ENCODE assay signal across 9 cellular contexts in genomic region chr3:26639339-26639738, GRCh38. TPM values are rescaled to one million over a fixed set of nuclear protein-coding genes. Genes with fewer than 3 reads are reported as not detected.
"Had no signal": no experiment of that assay in that cellular context is flagged by ENCODE, and none has a peak within 500 bp of the region (broad histone marks: within the 10 kb centered on the region; RNA-seq: fewer than 3 reads in every experiment).

No MANE protein-coding gene starts in this region.

- H3K4me1 Mint-ChIP-seq: GM23338 had no signal

- H3K9me3 ChIP-seq: HAP-1 had no signal

- H3K4me3 ChIP-seq: GM23338, HAP-1, K562 had no signal

- H3K9me3 Mint-ChIP-seq: GM23338 had no signal

- DNase-seq: HFFc6, IMR-90 had no signal

- H3K27ac Mint-ChIP-seq: GM23338, HFFc6 had no signal

- H3K36me3 ChIP-seq: HAP-1 had no signal

- FAIRE-seq: H1, H54, HTR-8/SVneo, K562 had no signal

- H3K4me3 Mint-ChIP-seq: GM23338, HFFc6 had no signal

- H3K4me1 ChIP-seq: HAP-1 had no signal

RNA-seq across cellular contexts. Expression of gene LRRC3B, which starts 16.8 kb away (rescaled TPM):
- total RNA-seq: HFFc6, HT-29, IMR-90 had no signal
- polyA plus RNA-seq: IMR-90 had no signal
